ENCODE assay signal across 19 cellular contexts in the genomic region with DNA sequence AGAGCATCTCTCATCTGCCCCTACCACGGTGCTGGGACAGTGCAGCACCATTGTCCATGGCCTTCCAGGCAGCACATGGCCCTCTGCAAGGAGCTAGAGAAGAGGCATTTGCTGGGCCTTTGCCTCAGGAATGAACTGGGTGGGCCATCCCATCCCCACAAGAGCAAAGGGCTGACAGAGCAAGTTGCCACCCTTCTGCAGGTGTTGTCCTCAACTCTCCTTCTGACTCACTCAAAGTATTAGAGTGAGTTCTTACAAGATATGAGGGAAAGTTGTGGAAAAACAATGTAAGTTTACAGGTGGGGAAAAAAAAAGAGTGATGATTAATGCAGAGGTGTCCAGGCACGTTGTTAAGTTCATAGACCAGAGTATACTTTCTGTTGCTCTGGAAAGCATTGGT.
"Had no signal": no experiment of that assay in that cellular context is flagged by ENCODE, and none has a peak within 500 bp of the region (broad histone marks: within the 10 kb centered on the region; RNA-seq: fewer than 3 reads in every experiment).

No MANE protein-coding gene starts in this region.

- H3K36me3 Mint-ChIP-seq: immature natural killer cell; memory B cell; naive thymus-derived CD4-positive, alpha-beta T cell; stimulated activated effector memory CD8-positive, alpha-beta T cell treated with anti-CD3 and anti-CD28 coated beads, Interleukin-12 subunit alpha, Interleukin-12 subunit beta, amount 100 ng/mL, for 72 hours had no signal

- H3K4me3 Mint-ChIP-seq: activated CD4-positive, alpha-beta T cell treated with anti-CD3 and anti-CD28 coated beads, Interleukin-2, amount 10 ng/mL, durations not matched to agents 24 days and 14 days; activated CD8-positive, alpha-beta T cell treated with anti-CD3 and anti-CD28 coated beads for 36 hours; activated naive CD4-positive, alpha-beta T cell treated with anti-CD3 and anti-CD28 coated beads for 36 hours; immature natural killer cell; memory B cell; naive thymus-derived CD4-positive, alpha-beta T cell; stimulated activated effector memory CD8-positive, alpha-beta T cell treated with anti-CD3 and anti-CD28 coated beads, Interleukin-12 subunit alpha, Interleukin-12 subunit beta, amount 100 ng/mL, for 72 hours had no signal

- H3K27ac ChIP-seq: brain microvascular endothelial cell, coronary artery, ovary, psoas muscle, thoracic aorta had no signal

- H3K9me3 ChIP-seq: ovary, psoas muscle, thoracic aorta had no signal

- H3K9me3 Mint-ChIP-seq: activated CD4-positive, alpha-beta T cell treated with anti-CD3 and anti-CD28 coated beads, Interleukin-2, amount 10 ng/mL, durations not matched to agents 24 days and 14 days; activated naive CD4-positive, alpha-beta T cell treated with anti-CD3 and anti-CD28 coated beads for 36 hours; immature natural killer cell; memory B cell; stimulated activated effector memory CD8-positive, alpha-beta T cell treated with anti-CD3 and anti-CD28 coated beads, Interleukin-12 subunit alpha, Interleukin-12 subunit beta, amount 100 ng/mL, for 72 hours had no signal

- H3K27me3 Mint-ChIP-seq: activated CD4-positive, alpha-beta T cell treated with anti-CD3 and anti-CD28 coated beads, Interleukin-2, amount 10 ng/mL, durations not matched to agents 24 days and 14 days; activated CD8-positive, alpha-beta T cell treated with anti-CD3 and anti-CD28 coated beads for 36 hours; memory B cell had no signal

- DNase-seq: activated CD4-positive, alpha-beta T cell treated with anti-CD3 and anti-CD28 coated beads, Interleukin-2, amount 10 ng/mL, durations not matched to agents 24 days and 14 days; activated CD8-positive, alpha-beta T cell treated with anti-CD3 and anti-CD28 coated beads for 36 hours; activated naive CD4-positive, alpha-beta T cell treated with anti-CD3 and anti-CD28 coated beads for 36 hours; activated T-cell treated with anti-CD3 and anti-CD28 coated beads, Interleukin-2, amount 50 U/mL, for 1 hour; aorta; brain microvascular endothelial cell; esophagus squamous epithelium; immature natural killer cell; left ventricle myocardium superior; naive thymus-derived CD4-positive, alpha-beta T cell; ovary; psoas muscle; right cardiac atrium; small intestine; stimulated activated CD4-positive, alpha-beta T cell treated with anti-CD3 and anti-CD28 coated beads, Interleukin-4, amount 100 ng/mL, for 24 hours had no signal

- H3K4me1 Mint-ChIP-seq: activated CD4-positive, alpha-beta T cell treated with anti-CD3 and anti-CD28 coated beads, Interleukin-2, amount 10 ng/mL, durations not matched to agents 24 days and 14 days; immature natural killer cell; memory B cell; naive thymus-derived CD4-positive, alpha-beta T cell; stimulated activated effector memory CD8-positive, alpha-beta T cell treated with anti-CD3 and anti-CD28 coated beads, Interleukin-12 subunit alpha, Interleukin-12 subunit beta, amount 100 ng/mL, for 72 hours had no signal

- H3K27me3 ChIP-seq: brain microvascular endothelial cell, esophagus squamous epithelium, ovary had no signal

- H3K4me1 ChIP-seq: psoas muscle had no signal

- H3K4me3 ChIP-seq: coronary artery, esophagus squamous epithelium, ovary, psoas muscle, thoracic aorta had no signal

- ATAC-seq: activated CD8-positive, alpha-beta T cell treated with anti-CD3 and anti-CD28 coated beads for 36 hours; left ventricle myocardium superior; naive thymus-derived CD4-positive, alpha-beta T cell; psoas muscle; right cardiac atrium; stimulated activated effector memory CD8-positive, alpha-beta T cell treated with anti-CD3 and anti-CD28 coated beads, Interleukin-12 subunit alpha, Interleukin-12 subunit beta, amount 100 ng/mL, for 72 hours had no signal

- H3K36me3 ChIP-seq: brain microvascular endothelial cell, esophagus squamous epithelium, ovary, thoracic aorta had no signal

- H3K27ac Mint-ChIP-seq: activated CD4-positive, alpha-beta T cell treated with anti-CD3 and anti-CD28 coated beads, Interleukin-2, amount 10 ng/mL, durations not matched to agents 24 days and 14 days; activated CD8-positive, alpha-beta T cell treated with anti-CD3 and anti-CD28 coated beads for 36 hours; activated naive CD4-positive, alpha-beta T cell treated with anti-CD3 and anti-CD28 coated beads for 36 hours; immature natural killer cell; memory B cell; naive thymus-derived CD4-positive, alpha-beta T cell; stimulated activated effector memory CD8-positive, alpha-beta T cell treated with anti-CD3 and anti-CD28 coated beads, Interleukin-12 subunit alpha, Interleukin-12 subunit beta, amount 100 ng/mL, for 72 hours had no signal
